In genomic region chr7:1443587-1444200, GRCh38 we compare ENCODE assay signal across 4 cellular contexts. TPM values are rescaled to one million over a fixed set of nuclear protein-coding genes. Genes with fewer than 3 reads are reported as not detected.
DNase-seq lines count a peak whose midpoint lies in the region; ATAC-seq, FAIRE-seq and TF ChIP-seq lines count a peak whose summit lies in the region.
"Not testable (repeated sequence)": the region's sequence is repeated elsewhere in the genome, so short reads cannot be mapped to it uniquely, and the experiment has no call there.

No MANE protein-coding gene starts in this region.

- not testable (repeated sequence) for H3K23ac ChIP-seq in H1 (ENCODE audit: insufficient read length); mesenchymal stem cell (ENCODE audit: low read length in 2 of 2)

- not testable (repeated sequence) for H3K9ac ChIP-seq in H1 (replicated peaks in 1 of 4; ENCODE audit: extremely low read depth in 1 of 4, low read depth in 3 of 4, low read length in 3 of 4); mesenchymal stem cell (ENCODE audit: low read length); neural progenitor cell

- not testable (repeated sequence) for H3K4me1 ChIP-seq in H1 (replicated peaks in 1 of 4; ENCODE audit: control insufficient read depth in 3 of 4, insufficient read depth in 4 of 4, low read length in 3 of 4); neural progenitor cell
- H3K4me1 ChIP-seq in mesenchymal stem cell (ENCODE audit: control insufficient read depth, insufficient read depth, low read depth, low read length), result peaks cover 13% of the 10 kb centered on the region

- not testable (repeated sequence) for H2BK12ac ChIP-seq in H1 (ENCODE audit: low read depth, low read length); mesenchymal stem cell (ENCODE audit: low read length in 2 of 2)

- not testable (repeated sequence) for H3K79me1 ChIP-seq in H1 (ENCODE audit: low read depth, low read length)
- peaks cover 17% of the 10 kb centered on the region for H3K79me1 ChIP-seq in mesenchymal stem cell (replicated peaks; ENCODE audit: low read length, poor library complexity, severe bottlenecking)

- not testable (repeated sequence) for TF ChIP-seq POLR2A in H1 (IDR thresholded peaks at IDR 0.05; ENCODE audit: control extremely low read depth in 1 of 2, low read depth in 2 of 2, low read length in 2 of 2)

- H3K27me3 ChIP-seq in H1 (replicated peaks in 1 of 4; ENCODE audit: control insufficient read depth in 3 of 4, extremely low read depth in 1 of 4, insufficient read depth in 3 of 4, low read length in 3 of 4); mesenchymal stem cell (ENCODE audit: control insufficient read depth in 1 of 2, insufficient read depth in 1 of 2, low read length in 2 of 2); neural progenitor cell: not testable (repeated sequence)

- H2BK15ac ChIP-seq in H1 (ENCODE audit: low read length); mesenchymal stem cell (ENCODE audit: low read depth, poor library complexity, severe bottlenecking): not testable (repeated sequence)

- H3K9me3 Mint-ChIP-seq in WTC11, neural progenitor cell: not testable (repeated sequence)

- FAIRE-seq in H1 (lab: Jason Lieb, UNC), result not testable (repeated sequence)

- H3K4me1 Mint-ChIP-seq in WTC11, neural progenitor cell: not testable (repeated sequence)

- not testable (repeated sequence) for H4K91ac ChIP-seq in H1 (replicated peaks; ENCODE audit: insufficient read length, low read length); mesenchymal stem cell (ENCODE audit: low read length)

- TF ChIP-seq CTCF in WTC11 (IDR thresholded peaks at IDR 0.05); H1 (IDR thresholded peaks at IDR 0.05; ENCODE audit: control extremely low read depth in 1 of 3, insufficient read depth in 1 of 3, low read depth in 1 of 3, low read length in 3 of 3); neural progenitor cell (IDR thresholded peaks at IDR 0.05): not testable (repeated sequence)

- not testable (repeated sequence) for H2BK5ac ChIP-seq in H1 (ENCODE audit: low read depth, low read length); mesenchymal stem cell (ENCODE audit: low read depth, low read length, poor library complexity, severe bottlenecking)

- not testable (repeated sequence) for DNase-seq in WTC11 (ENCODE audit: low spot score); H1 (ENCODE audit: low read depth in 1 of 2, low spot score in 2 of 2); mesenchymal stem cell; neural progenitor cell (ENCODE audit: low spot score)

- not testable (repeated sequence) for H3K4ac ChIP-seq in H1 (replicated peaks; ENCODE audit: insufficient read length, low read depth, low read length); mesenchymal stem cell (ENCODE audit: low read depth in 1 of 2, low read length in 2 of 2)

- not testable (repeated sequence) for H3K79me2 ChIP-seq in H1 (ENCODE audit: control insufficient read depth in 1 of 2, insufficient read depth in 2 of 2, low read length in 2 of 2); neural progenitor cell (ENCODE audit: low read depth)

- H3K27ac ChIP-seq in H1 (ENCODE audit: low read depth, low read length); mesenchymal stem cell (ENCODE audit: low read length, poor library complexity, severe bottlenecking); neural progenitor cell: not testable (repeated sequence)

- not testable (repeated sequence) for H3K56ac ChIP-seq in H1 (replicated peaks; ENCODE audit: insufficient read length, low read depth, low read length)

- not testable (repeated sequence) for H3K4me3 Mint-ChIP-seq in WTC11
- H3K4me3 Mint-ChIP-seq in neural progenitor cell, result peak overlapping the region; percentile 42

- not testable (repeated sequence) for ATAC-seq in WTC11

- not testable (repeated sequence) for TF ChIP-seq EP300 in H1 (IDR thresholded peaks at IDR 0.05; ENCODE audit: borderline replicate concordance in 1 of 2, low read depth in 2 of 2, low read length in 2 of 2)

- not testable (repeated sequence) for H3K36me3 Mint-ChIP-seq in WTC11, neural progenitor cell

- H3K4me3 ChIP-seq in H1 (ENCODE audit: extremely low read depth in 1 of 4, insufficient read depth in 2 of 4, low read depth in 3 of 4, low read length in 4 of 4); mesenchymal stem cell (ENCODE audit: insufficient read depth in 1 of 2, low read depth in 1 of 2, low read length in 2 of 2); neural progenitor cell: not testable (repeated sequence)

- CTCF ChIA-PET in WTC11 (lab: Charles Lee), result interaction anchor here (3.2 kb wide), 1 partner anchor 11 kb away, joined by 19 read pairs; no protein-coding TSS in a partner anchor
- CTCF ChIA-PET in H1 (lab: Charles Lee; ENCODE audit: partially characterized antibody), result interaction anchor here (0.6 to 1.9 kb wide), 4 partner anchors 11 to 62 kb away, joined by 3 to 4 read pairs (median 3); no protein-coding TSS in a partner anchor

- 0 out of 2 replicates have a peak overlapping the region, but pooled peaks have one; percentile 38 for H3K27ac Mint-ChIP-seq in WTC11
- peak overlapping the region; percentile 82 for H3K27ac Mint-ChIP-seq in neural progenitor cell

- H3K9me3 ChIP-seq in H1 (ENCODE audit: insufficient read depth in 2 of 2, low read depth in 1 of 2, low read length in 1 of 2); mesenchymal stem cell (ENCODE audit: control insufficient read depth, low read length); neural progenitor cell (ENCODE audit: low read depth): not testable (repeated sequence)

- not testable (repeated sequence) for H2AFZ ChIP-seq in H1 (ENCODE audit: low read length); mesenchymal stem cell (ENCODE audit: low read depth, low read length); neural progenitor cell (replicated peaks)

- H4K20me1 ChIP-seq in H1 (replicated peaks in 1 of 2; ENCODE audit: control insufficient read depth in 1 of 2, insufficient read depth in 2 of 2, low read length in 2 of 2); neural progenitor cell (ENCODE audit: low read depth): not testable (repeated sequence)

- not testable (repeated sequence) for H3K23me2 ChIP-seq in H1 (ENCODE audit: low read depth, low read length)

- not testable (repeated sequence) for H3K18ac ChIP-seq in H1 (ENCODE audit: extremely low read depth, low read length); mesenchymal stem cell (ENCODE audit: low read depth in 1 of 2, low read length in 2 of 2)

- H3K36me3 ChIP-seq in H1 (ENCODE audit: control insufficient read depth in 2 of 4, insufficient read depth in 4 of 4, low read length in 3 of 4); neural progenitor cell: not testable (repeated sequence)
- H3K36me3 ChIP-seq in mesenchymal stem cell (ENCODE audit: control insufficient read depth in 1 of 2, insufficient read depth in 2 of 2, low read depth in 1 of 2, low read length in 2 of 2), result peaks cover 43 to 92% of the 10 kb centered on the region in 2 experiments

- H3K27me3 Mint-ChIP-seq in WTC11 (ENCODE audit: low read depth); neural progenitor cell (ENCODE audit: insufficient read depth, low read depth): not testable (repeated sequence)

- H3F3A ChIP-seq in neural progenitor cell (ENCODE audit: low read depth), result not testable (repeated sequence)

- not testable (repeated sequence) for TF ChIP-seq RAD21 in H1 (IDR thresholded peaks at IDR 0.05 in 1 of 2, conservative IDR thresholded peaks at IDR 0.05 in 1 of 2; ENCODE audit: low read depth in 2 of 2, low read length in 2 of 2)

- 0 out of 2 replicates have a peak overlapping the region, but pooled peaks have one; percentile 28 for H4K8ac ChIP-seq in H1 (ENCODE audit: extremely low read depth, insufficient read depth, low read length)
- H4K8ac ChIP-seq in mesenchymal stem cell (ENCODE audit: low read length), result peak overlapping the region; percentile 29

- not testable (repeated sequence) for H4K5ac ChIP-seq in H1 (ENCODE audit: insufficient read length, low read depth, low read length)

- WGBS in H1 (ENCODE audit: extremely low coverage in 1 of 2, insufficient coverage in 1 of 2, insufficient read length in 1 of 2, insufficient replicate concordance in 2 of 2, low coverage in 1 of 2, low lambda C conversion rate in 2 of 2, missing lambda C conversion rate in 1 of 2), 2 experiments, result 94% methylated on average over 24 of the region's 42 CpGs; no CpG with 5 or more reads in 1 of the 2 experiments
- WGBS in mesenchymal stem cell, result 93% methylated on average over 10 of the region's 42 CpGs

- H3K4me2 ChIP-seq in H1 (ENCODE audit: insufficient read depth in 1 of 2, low read depth in 2 of 2, low read length in 2 of 2); mesenchymal stem cell (ENCODE audit: low read length, poor library complexity, severe bottlenecking); neural progenitor cell: not testable (repeated sequence)

- H2BK20ac ChIP-seq in H1 (ENCODE audit: low read length), result not testable (repeated sequence)

- H3K14ac ChIP-seq in H1 (ENCODE audit: insufficient read length); mesenchymal stem cell (ENCODE audit: low read length in 2 of 2): not testable (repeated sequence)

- H2AK5ac ChIP-seq in H1 (ENCODE audit: low read depth, low read length); mesenchymal stem cell (ENCODE audit: low read length, severe bottlenecking): not testable (repeated sequence)

- H2BK120ac ChIP-seq in H1 (replicated peaks; ENCODE audit: low read depth, low read length); mesenchymal stem cell (ENCODE audit: low read depth, low read length): not testable (repeated sequence)

- POLR2A ChIA-PET in WTC11 (lab: Charles Lee), result not testable (repeated sequence)
- POLR2A ChIA-PET in H1 (lab: Charles Lee; ENCODE audit: partially characterized antibody), result interaction anchor here (1.0 kb wide), 1 partner anchor 17 kb away, joined by 3 read pairs; no protein-coding TSS in a partner anchor

RNA-seq across cellular contexts. Expression of gene MICALL2, which starts 15.6 kb away (rescaled TPM):
- 13.6 to 15.7 TPM (median 14.1 TPM) in 3 replicates for total RNA-seq in WTC11 (2021)
- total RNA-seq in H1 (2021; fragmentation: NEBNext Ultra II Directional; extraction: Animal tissue kit (Norgen Biotek cat#: 25700)), result 7.7 and 8.5 TPM in 2 replicates
- 5.3 and 7.4 TPM in 2 replicates for polyA plus RNA-seq in H1 (2011; rRNA removed)
- polyA plus RNA-seq in H1 (2011; cell fraction: cytosol; rRNA removed), result 7.2 TPM
- 64.5 TPM for polyA plus RNA-seq in H1 (2011; cell fraction: nucleus; rRNA removed)
- polyA plus RNA-seq in H1 (2012, experiment 1 of 2), result 4.7 to 12.0 TPM (median 11.0 TPM) in 4 replicates
- polyA plus RNA-seq in H1 (2012, experiment 2 of 2), result 4.4 TPM
- polyA plus RNA-seq in H1 (2013, experiment 1 of 2), result 8.1 TPM
- polyA plus RNA-seq in H1 (2013, experiment 2 of 2), result 6.8 TPM
- polyA minus RNA-seq in H1 (2011; rRNA and poly(A)+ RNA removed), result 8.8 and 9.6 TPM in 2 replicates
- 5.7 TPM for polyA minus RNA-seq in H1 (2011; cell fraction: cytosol; rRNA and poly(A)+ RNA removed)
- 14.6 TPM for polyA minus RNA-seq in H1 (2011; cell fraction: nucleus; rRNA and poly(A)+ RNA removed)
- polyA plus RNA-seq in mesenchymal stem cell (2013, experiment 1 of 2), result 31.0 TPM
- polyA plus RNA-seq in mesenchymal stem cell (2013, experiment 2 of 2), result 31.5 TPM
- total RNA-seq in neural progenitor cell (ENCODE audit: low replicate concordance), result 6.0 and 22.7 TPM in 2 replicates
